ENCODE assay signal across 7 cellular contexts in the genomic region with DNA sequence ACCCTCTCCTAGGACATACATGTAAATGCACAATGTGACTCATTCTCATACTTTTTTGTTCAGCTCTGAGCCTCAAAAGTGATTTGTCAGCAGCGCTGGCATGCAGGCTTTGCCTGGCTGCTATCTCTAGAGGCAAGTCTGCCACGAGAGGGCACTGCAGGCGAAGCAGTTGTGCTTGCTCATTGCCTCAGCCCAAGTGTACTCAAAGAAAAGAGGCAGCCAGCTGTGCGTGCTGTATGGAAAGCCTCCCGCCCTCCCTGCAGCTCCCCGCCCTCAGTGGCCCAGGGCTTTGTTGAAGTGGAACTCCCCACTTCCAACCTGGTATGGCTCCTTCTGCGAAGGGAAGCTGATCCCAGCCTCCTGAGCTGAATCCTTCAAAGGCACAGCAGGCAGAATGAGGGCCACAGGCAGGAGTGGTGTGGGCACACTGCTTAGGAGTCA. TPM values are rescaled to one million over a fixed set of nuclear protein-coding genes. Genes with fewer than 3 reads are reported as not detected.
A peak's percentile ranks its signal among the peaks of the same experiment; 100 is the strongest.
DNase-seq lines count a peak whose midpoint lies in the region; ATAC-seq, FAIRE-seq and TF ChIP-seq lines count a peak whose summit lies in the region.

No MANE protein-coding gene starts in this region.

- TF ChIP-seq CTCF in epithelial cell of esophagus (IDR thresholded peaks at IDR 0.05; ENCODE audit: insufficient read depth, low read depth, low read length, missing control alignments): peak; percentile 96
- TF ChIP-seq CTCF in mucosa of descending colon (IDR thresholded peaks at IDR 0.05): peak; percentile 67

- H3K4me3 ChIP-seq in epithelial cell of esophagus (ENCODE audit: low read length): no peak overlapping the region
- H3K4me3 ChIP-seq in mucosa of descending colon: no peak overlapping the region

- no peaks in the 10 kb centered on the region for H3K4me1 ChIP-seq in mucosa of descending colon (ENCODE audit: low read depth)

- no peaks in the 10 kb centered on the region for H3K9me3 ChIP-seq in mucosa of descending colon

- intact Hi-C loops in mucosa of descending colon (cut with DNase I, micrococcal nuclease): no loop called here

- ATAC-seq in mucosa of descending colon: peak; percentile 95

- peak; percentile 47 for DNase-seq in GM12892 (ENCODE audit: insufficient read length)
- peak in 73 of 76 experiments; percentile 26 to 92 (median 79) for DNase-seq in HUDEP-2 (lab: John Stamatoyannopoulos, UW; ENCODE audit: unreplicated experiment in 76 of 76)
- DNase-seq in NOMO-1 treated with DMSO at 0.1 percent for 48 hours (lab: John Stamatoyannopoulos, UW; ENCODE audit: unreplicated experiment): peak; percentile 11
- DNase-seq in activated CD8-positive, alpha-beta memory T cell treated with anti-CD3 and anti-CD28 coated beads, Interleukin-2, amount 50 U/mL, for 4 hours: peak; percentile 71
- DNase-seq in epithelial cell of esophagus (ENCODE audit: low read depth): peak; percentile 94
- DNase-seq in mucosa of descending colon: peak; percentile 83 to 95 (median 90)
- peak; percentile 65 to 79 for DNase-seq in stimulated activated CD8-positive, alpha-beta memory T cell treated with anti-CD3 and anti-CD28 coated beads, Interleukin-2, amount 100 ng/mL, for 48 hours (ENCODE audit: low read depth in 2 of 2)

- peaks cover 6% of the 10 kb centered on the region for H3K36me3 ChIP-seq in mucosa of descending colon (ENCODE audit: low read depth)

- peak; percentile 86 for FAIRE-seq in GM12892 (lab: Jason Lieb, UNC)

- no peak for TF ChIP-seq POLR2A in GM12892 (IDR thresholded peaks at IDR 0.05; ENCODE audit: low read depth, low read length)

RNA-seq across cellular contexts. Expression of gene SDHAF2, which starts 16.3 kb away (rescaled TPM):
- 43.2 TPM for polyA plus RNA-seq in GM12892 (2012; ENCODE audit: missing spikeins)
- total RNA-seq in mucosa of descending colon: 10 to 100 TPM; 38.9 to 42.3 (median 42.1) TPM

RNA-seq across cellular contexts. Expression of gene CPSF7, which starts 16.5 kb away (rescaled TPM):
- polyA plus RNA-seq in GM12892 (2012; ENCODE audit: missing spikeins): 44.3 TPM
- 10 to 100 TPM; 60.8 to 69.6 (median 64.7) TPM for total RNA-seq in mucosa of descending colon

RNA-seq across cellular contexts. Expression of gene TMEM216, which starts 53.8 kb away (rescaled TPM):
- polyA plus RNA-seq in GM12892 (2012; ENCODE audit: missing spikeins): 9.2 TPM
- total RNA-seq in mucosa of descending colon: 10 to 100 TPM in 1 of 3 donors, 1 to 10 TPM in 2; 7.9 to 12.7 (median 8.9) TPM

Comparison
In these comparisons a context has a peak if more than half of its experiments do, and no peak if none do; other contexts are left out.
1. DNase-seq: peak in every context shown above with its lines; median percentile 94 in epithelial cell of esophagus; 90 in mucosa of descending colon; 79 in HUDEP-2; 72 in stimulated activated CD8-positive, alpha-beta memory T cell treated with anti-CD3 and anti-CD28 coated beads, Interleukin-2, amount 100 ng/mL, for 48 hours; 71 in activated CD8-positive, alpha-beta memory T cell treated with anti-CD3 and anti-CD28 coated beads, Interleukin-2, amount 50 U/mL, for 4 hours; 47 in GM12892; 11 in NOMO-1 treated with DMSO at 0.1 percent for 48 hours.